In genomic region chr13:31242342-31242741, GRCh38 we compare ENCODE assay signal across 21 cellular contexts.
"Had no signal": no experiment of that assay in that cellular context is flagged by ENCODE, and none has a peak within 500 bp of the region (broad histone marks: within the 10 kb centered on the region; RNA-seq: fewer than 3 reads in every experiment).

No MANE protein-coding gene starts in this region.

- H3K9me3 ChIP-seq: body of pancreas, neutrophil, ovary, prostate gland, tibial nerve had no signal

- DNase-seq: activated CD4-positive, alpha-beta T cell treated with anti-CD3 and anti-CD28 coated beads, Interleukin-2, amount 50 U/mL, for 48 hours; activated CD8-positive, alpha-beta memory T cell treated with anti-CD3 and anti-CD28 coated beads, Interleukin-2, amount 50 U/mL, for 48 hours; activated naive CD4-positive, alpha-beta T cell treated with anti-CD3 and anti-CD28 coated beads, Interleukin-2, amount 10 ng/mL, durations not matched to agents 7 days and 5 days; activated T-cell treated with anti-CD3 and anti-CD28 coated beads, Interleukin-2, amount 50 U/mL, for 4 hours; anterior cingulate cortex; body of pancreas; caudate nucleus; dermis blood vessel endothelial cell; effector CD8-positive, alpha-beta T cell; erythroblast; midbrain; ovary; right cardiac atrium; stimulated activated CD4-positive, alpha-beta T cell treated with anti-CD3 and anti-CD28 coated beads, Interleukin-12 subunit alpha, Interleukin-12 subunit beta, amount 100 ng/mL, for 4 hours; stimulated activated CD4-positive, alpha-beta T cell treated with anti-CD3 and anti-CD28 coated beads, Interleukin-4, amount 100 ng/mL, for 4 hours; stimulated activated naive CD8-positive, alpha-beta T cell treated with anti-CD3 and anti-CD28 coated beads, Interleukin-15, Interleukin-2, amounts not matched to agents 100 U/mL and 50 U/mL, for 24 hours; T-helper 9 cell had no signal

- H3K4me1 ChIP-seq: body of pancreas, prostate gland, tibial nerve had no signal

- H3K27ac ChIP-seq: body of pancreas, neutrophil, ovary, prostate gland, tibial nerve had no signal

- H3K36me3 ChIP-seq: neutrophil, ovary, prostate gland had no signal

- H3K27me3 ChIP-seq: body of pancreas, neutrophil, ovary, tibial nerve had no signal

- H3K4me3 ChIP-seq: body of pancreas, lung, ovary, prostate gland, tibial nerve had no signal
